In genomic region chr14:93010118-93010475, GRCh38 we compare ENCODE assay signal across 22 cellular contexts.
A peak's percentile ranks its signal among the peaks of the same experiment; 100 is the strongest.
DNase-seq lines count a peak whose midpoint lies in the region; ATAC-seq and TF ChIP-seq lines count a peak whose summit lies in the region.
"Had no signal": no experiment of that assay in that cellular context is flagged by ENCODE, and none has a peak within 500 bp of the region (broad histone marks: within the 10 kb centered on the region; RNA-seq: fewer than 3 reads in every experiment).

No MANE protein-coding gene starts in this region.

- H3K9me3 Mint-ChIP-seq in neural crest cell, result no peaks in the 10 kb centered on the region
- H3K9me3 Mint-ChIP-seq: activated B cell treated with CpG ODN at 0.5 μM for 24 hours; activated CD8-positive, alpha-beta T cell treated with anti-CD3 and anti-CD28 coated beads for 36 hours had no signal

- H2AFZ ChIP-seq in PC-9, result no peak overlapping the region

- H3K4me3 ChIP-seq in heart left ventricle (no peak overlapping the region), tibial nerve (no peak overlapping the region), PC-9 (no peak overlapping the region)
- H3K4me3 ChIP-seq: K562, transverse colon had no signal

- WGBS in heart left ventricle, 4 donors, result 64 to 79% (median 73%) methylated on average over 10 of the region's 10 CpGs
- WGBS in tibial nerve, 2 donors, result 44 to 67% methylated on average over 10 of the region's 10 CpGs

- no peaks in the 10 kb centered on the region for H3K36me3 Mint-ChIP-seq in neural crest cell (ENCODE audit: low read depth)

- H3K36me3 ChIP-seq in heart left ventricle (peaks cover 0 to 4% (median 0%) of the 10 kb centered on the region in 9 donors), tibial nerve (no peaks in the 10 kb centered on the region), PC-9 (ENCODE audit: low read depth) (no peaks in the 10 kb centered on the region)
- H3K36me3 ChIP-seq: transverse colon had no signal

- BruUV-seq in PC-9 (replicated peaks; lab: Mats Ljungman, UMichigan), result no TSS peak

- no peak for TF ChIP-seq EP300 in tibial nerve (IDR thresholded peaks at IDR 0.05)

- intact Hi-C loops in heart left ventricle (cut with DNase I) (loop anchor here in 1 of 10 donors (5.0 kb wide), 1 partner anchor 38 kb away; no protein-coding TSS in a partner anchor), Right ventricle myocardium inferior (cut with DNase I) (no loop called here), PC-9 (cut with micrococcal nuclease; ENCODE audit: unreplicated experiment) (no loop called here)

- CTCF ChIA-PET in PC-9 (lab: Charles Lee), result no interaction called here

- ATAC-seq in heart left ventricle (no peak), Right ventricle myocardium inferior (no peak)
- ATAC-seq: activated CD8-positive, alpha-beta T cell treated with anti-CD3 and anti-CD28 coated beads for 36 hours; esophagus mucosa; left colon; PC-3 had no signal

- no peak for DNase-seq in heart left ventricle
- no peak for DNase-seq in Right ventricle myocardium inferior (ENCODE audit: missing footprints)
- no peak for DNase-seq in neural crest cell (ENCODE audit: low read depth, low spot score)
- no peak for DNase-seq in tibial nerve (ENCODE audit: low spot score in 2 of 2)
- DNase-seq in NCI-H2227 (lab: John Stamatoyannopoulos, UW; ENCODE audit: unreplicated experiment), result no peak
- DNase-seq in PC-9, result no peak
- DNase-seq in LoVo (ENCODE audit: low spot score), result no peak
- DNase-seq: activated B cell treated with CpG ODN at 0.5 μM for 24 hours; activated CD8-positive, alpha-beta T cell treated with anti-CD3 and anti-CD28 coated beads for 36 hours; activated naive CD4-positive, alpha-beta T cell; activated T-cell treated with anti-CD3 and anti-CD28 coated beads, Interleukin-2, amount 50 U/mL, for 1 hour; amniotic stem cell; central memory CD4-positive, alpha-beta T cell; effector CD8-positive, alpha-beta T cell; left colon; NCI-H82; PC-3; transverse colon had no signal

- POLR2A ChIA-PET in PC-9 (lab: Charles Lee; ENCODE audit: unreplicated experiment), result no interaction called here

- no peak overlapping the region for H3K4me2 ChIP-seq in PC-9

- H4K20me1 ChIP-seq in PC-9 (ENCODE audit: insufficient read depth), result 0 out of 2 replicates have a peak, but pooled peaks cover 7% of the 10 kb centered on the region

- TF ChIP-seq POLR2A in heart left ventricle (IDR thresholded peaks at IDR 0.05) (no peak), tibial nerve (IDR thresholded peaks at IDR 0.05) (no peak)

- peak overlapping the region; percentile 89 for H3K27ac Mint-ChIP-seq in neural crest cell (ENCODE audit: unreplicated experiment)
- H3K27ac Mint-ChIP-seq: activated B cell treated with CpG ODN at 0.5 μM for 24 hours; activated CD8-positive, alpha-beta T cell treated with anti-CD3 and anti-CD28 coated beads for 36 hours had no signal

- H3K27me3 ChIP-seq in heart left ventricle, result no peaks in the 10 kb centered on the region
- no peaks in the 10 kb centered on the region for H3K27me3 ChIP-seq in tibial nerve
- H3K27me3 ChIP-seq in PC-9 (ENCODE audit: insufficient read depth, low read depth), result no peaks in the 10 kb centered on the region
- H3K27me3 ChIP-seq: transverse colon had no signal

- peaks cover 15 to 100% (median 92%) of the 10 kb centered on the region in 12 donors for H3K4me1 ChIP-seq in heart left ventricle
- H3K4me1 ChIP-seq in tibial nerve, result peaks cover 0 to 100% (median 93%) of the 10 kb centered on the region in 4 donors
- H3K4me1 ChIP-seq in PC-9 (replicated peaks; ENCODE audit: insufficient read depth), result peaks cover 29% of the 10 kb centered on the region

- H3K27ac ChIP-seq in heart left ventricle, result peak overlapping the region in 9 of 12 donors; percentile 25 to 79 (median 52)
- peak overlapping the region; percentile 87 for H3K27ac ChIP-seq in cingulate gyrus (ENCODE audit: low read depth, low read length)
- H3K27ac ChIP-seq in tibial nerve, result peak overlapping the region; percentile 32 to 92 (median 60)
- H3K27ac ChIP-seq in PC-9, result no peak overlapping the region
- H3K27ac ChIP-seq: 22Rv1 had no signal

- peaks cover 16% of the 10 kb centered on the region; the same call in 1 of the 2 replicates for H3K79me2 ChIP-seq in PC-9 (ENCODE audit: low read depth)

- H3K9me2 ChIP-seq in PC-9 (ENCODE audit: insufficient read depth), result no peaks in the 10 kb centered on the region

- H3F3A ChIP-seq in PC-9 (ENCODE audit: insufficient read depth, low read depth), result no peaks in the 10 kb centered on the region; the same call in 1 of the 2 replicates

- H3K9me3 ChIP-seq in heart left ventricle, result no peaks in the 10 kb centered on the region
- H3K9me3 ChIP-seq in tibial nerve, result no peaks in the 10 kb centered on the region
- no peaks in the 10 kb centered on the region for H3K9me3 ChIP-seq in PC-9 (ENCODE audit: insufficient read depth, low read depth)
- H3K9me3 ChIP-seq: transverse colon had no signal

- TF ChIP-seq CTCF in heart left ventricle (IDR thresholded peaks at IDR 0.05), result no peak
- no peak for TF ChIP-seq CTCF in neural crest cell (conservative IDR thresholded peaks at IDR 0.05)
- no peak for TF ChIP-seq CTCF in tibial nerve (IDR thresholded peaks at IDR 0.05)
- no peak for TF ChIP-seq CTCF in PC-9 (conservative IDR thresholded peaks at IDR 0.05)

- peak overlapping the region; percentile 82 for H3K4me3 Mint-ChIP-seq in neural crest cell
- H3K4me3 Mint-ChIP-seq: activated B cell treated with CpG ODN at 0.5 μM for 24 hours; activated CD8-positive, alpha-beta T cell treated with anti-CD3 and anti-CD28 coated beads for 36 hours had no signal

- peaks cover 73% of the 10 kb centered on the region for H3K4me1 Mint-ChIP-seq in neural crest cell

- H3K27me3 Mint-ChIP-seq in neural crest cell (ENCODE audit: low read depth), result peaks cover 3% of the 10 kb centered on the region
- H3K27me3 Mint-ChIP-seq: activated B cell treated with CpG ODN at 0.5 μM for 24 hours; activated CD8-positive, alpha-beta T cell treated with anti-CD3 and anti-CD28 coated beads for 36 hours had no signal
